Comparison of ENCODE assay signal across 19 cellular contexts in the genomic region with DNA sequence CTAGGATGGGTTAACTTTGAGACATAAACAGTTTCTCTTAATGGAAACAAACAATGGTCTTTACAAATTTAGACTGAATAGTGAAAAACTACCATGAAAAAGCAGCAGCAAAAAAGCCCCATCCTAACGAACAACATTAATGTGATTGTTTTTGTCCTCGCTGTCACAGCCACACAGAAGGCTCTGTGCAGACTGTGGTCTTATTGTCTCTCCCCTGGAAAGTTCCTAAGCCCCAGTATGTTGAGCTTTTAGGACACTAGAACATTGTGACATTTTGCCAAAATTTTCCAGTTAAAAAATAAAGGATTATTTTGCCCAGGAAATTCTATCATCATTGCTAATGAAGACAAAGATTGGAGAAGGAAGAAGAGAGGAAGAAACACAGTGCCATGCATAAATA. TPM values are rescaled to one million over a fixed set of nuclear protein-coding genes. Genes with fewer than 3 reads are reported as not detected.
A peak's percentile ranks its signal among the peaks of the same experiment; 100 is the strongest.
DNase-seq lines count a peak whose midpoint lies in the region; ATAC-seq and TF ChIP-seq lines count a peak whose summit lies in the region.
"Had no signal": no experiment of that assay in that cellular context is flagged by ENCODE, and none has a peak within 500 bp of the region (broad histone marks: within the 10 kb centered on the region; RNA-seq: fewer than 3 reads in every experiment).

No MANE protein-coding gene starts in this region.

- H3K79me2 ChIP-seq in SK-N-SH (ENCODE audit: insufficient read depth) = no peaks in the 10 kb centered on the region

- H3K36me3 ChIP-seq in SK-N-SH (replicated peaks in 1 of 2; ENCODE audit: control insufficient read depth in 1 of 2, insufficient read depth in 2 of 2, low read length in 1 of 2) (no peaks in the 10 kb centered on the region), tibial nerve (no peaks in the 10 kb centered on the region), A673 (ENCODE audit: insufficient read depth, low read length, poor library complexity, severe bottlenecking) (no peaks in the 10 kb centered on the region)
- H3K36me3 ChIP-seq: BLaER1 had no signal

- TF ChIP-seq EP300 in SK-N-SH (IDR thresholded peaks at IDR 0.05; ENCODE audit: borderline replicate concordance in 1 of 2, low read depth in 1 of 2, low read length in 1 of 2) (no peak), tibial nerve (IDR thresholded peaks at IDR 0.05) (no peak)

- no peaks in the 10 kb centered on the region for H4K20me1 ChIP-seq in SK-N-SH (ENCODE audit: insufficient read depth)
- H4K20me1 ChIP-seq: BLaER1 had no signal

- peaks cover 58 to 83% of the 10 kb centered on the region in 2 donors for H3K27me3 Mint-ChIP-seq in effector memory CD8-positive, alpha-beta T cell

- H3K27ac ChIP-seq in SK-N-SH (ENCODE audit: low read depth in 2 of 2, low read length in 1 of 2) (no peak overlapping the region), tibial nerve (peak overlapping the region; percentile 32 to 59 (median 44)), A673 (ENCODE audit: low read depth, low read length, poor library complexity, severe bottlenecking) (no peak overlapping the region)
- H3K27ac ChIP-seq: BLaER1, GM23248, HL-60 had no signal

- H3K9me3 ChIP-seq in SK-N-SH = no peaks in the 10 kb centered on the region
- no peaks in the 10 kb centered on the region for H3K9me3 ChIP-seq in tibial nerve
- no peaks in the 10 kb centered on the region for H3K9me3 ChIP-seq in A673 (ENCODE audit: low read depth, low read length, poor library complexity, severe bottlenecking)
- H3K9me3 ChIP-seq: BLaER1 had no signal

- no peak for TF ChIP-seq POLR2A in tibial nerve (IDR thresholded peaks at IDR 0.05)

- no peak overlapping the region for H3K4me2 ChIP-seq in SK-N-SH
- H3K4me2 ChIP-seq: BLaER1 had no signal

- no peaks in the 10 kb centered on the region for H3F3A ChIP-seq in SK-N-SH (replicated peaks; ENCODE audit: insufficient read depth)

- POLR2A ChIA-PET in SK-N-SH (lab: Yijun Ruan, JAX) (no interaction called here), A673 (lab: Charles Lee; ENCODE audit: low non-redundant PET) (no interaction called here)

- H3K4me1 Mint-ChIP-seq in effector memory CD8-positive, alpha-beta T cell (ENCODE audit: low read depth in 2 of 2) = no peaks in the 10 kb centered on the region
- H3K4me1 Mint-ChIP-seq: CD8-positive, alpha-beta memory T cell had no signal

- no peaks in the 10 kb centered on the region for H3K36me3 Mint-ChIP-seq in effector memory CD8-positive, alpha-beta T cell (ENCODE audit: insufficient read depth)

- intact Hi-C loops in head of caudate nucleus (cut with DNase I) (no loop called here), A673 (cut with micrococcal nuclease; ENCODE audit: unreplicated experiment) (no loop called here)

- no TSS peak for BruUV-seq in A673 (replicated peaks; lab: Mats Ljungman, UMichigan)

- WGBS in SK-N-SH (ENCODE audit: low lambda C conversion rate) = 60% methylated on average over 2 of the region's 2 CpGs
- WGBS in tibial nerve, 2 donors = 41 to 46% methylated on average over 2 of the region's 2 CpGs

- TF ChIP-seq CTCF in SK-N-SH (IDR thresholded peaks at IDR 0.05) (no peak), tibial nerve (IDR thresholded peaks at IDR 0.05) (no peak), GM13977 (IDR thresholded peaks at IDR 0.05; ENCODE audit: extremely low read depth, insufficient read depth, missing control alignments) (no peak), A673 (conservative IDR thresholded peaks at IDR 0.05; ENCODE audit: low read depth, low read length) (no peak)

- H3K27me3 ChIP-seq in SK-N-SH (ENCODE audit: insufficient read depth) = no peaks in the 10 kb centered on the region
- H3K27me3 ChIP-seq in tibial nerve = peaks cover 0 to 13% of the 10 kb centered on the region in 2 donors
- peaks cover 4% of the 10 kb centered on the region for H3K27me3 ChIP-seq in A673 (replicated peaks; ENCODE audit: insufficient read depth, low read depth, low read length, poor library complexity)
- H3K27me3 ChIP-seq: BLaER1 had no signal

- H3K4me3 Mint-ChIP-seq in effector memory CD8-positive, alpha-beta T cell = no peak overlapping the region
- H3K4me3 Mint-ChIP-seq: CD8-positive, alpha-beta memory T cell had no signal

- no peak overlapping the region for H3K27ac Mint-ChIP-seq in effector memory CD8-positive, alpha-beta T cell
- H3K27ac Mint-ChIP-seq: CD8-positive, alpha-beta memory T cell had no signal

- TF ChIP-seq RAD21 in SK-N-SH (IDR thresholded peaks at IDR 0.05; ENCODE audit: low read length) = no peak

- no peaks in the 10 kb centered on the region for H3K9me3 Mint-ChIP-seq in effector memory CD8-positive, alpha-beta T cell
- H3K9me3 Mint-ChIP-seq: CD8-positive, alpha-beta memory T cell had no signal

- in situ Hi-C loops in GM13977 (cut with MboI; ENCODE audit: low pct_unique_long_range_greater_than_20kb, low sequenced_read_pairs, unreplicated experiment) = no loop called here

- CTCF ChIA-PET in SK-N-SH (lab: Yijun Ruan, JAX) (interaction anchor here (1.0 to 2.3 kb wide), 2 partner anchors 15 to 20 kb away, joined by 3 to 18 read pairs; no protein-coding TSS in a partner anchor), A673 (lab: Charles Lee) (interaction anchor here (0.5 kb wide), 1 partner anchor 20 kb away, joined by 4 read pairs; no protein-coding TSS in a partner anchor)

- H3K4me3 ChIP-seq in SK-N-SH (ENCODE audit: low read depth in 2 of 2, low read length in 1 of 2) = no peak overlapping the region
- no peak overlapping the region for H3K4me3 ChIP-seq in tibial nerve
- H3K4me3 ChIP-seq in A673 (ENCODE audit: low read depth, low read length, poor library complexity, severe bottlenecking) = no peak overlapping the region
- H3K4me3 ChIP-seq: BLaER1, GM23248 had no signal

- H2AFZ ChIP-seq in SK-N-SH (ENCODE audit: low read depth) = 0 out of 2 replicates have a peak overlapping the region, but pooled peaks have one; percentile 58
- H2AFZ ChIP-seq: GM23248 had no signal

- H3K4me1 ChIP-seq in SK-N-SH (ENCODE audit: control insufficient read depth in 1 of 2, insufficient read depth in 2 of 2, low read depth in 1 of 2, low read length in 1 of 2) = peaks cover 0 to 5% of the 10 kb centered on the region in 2 experiments; a peak in 1 of 4 replicates
- H3K4me1 ChIP-seq in tibial nerve = peaks cover 0 to 4% (median 0%) of the 10 kb centered on the region in 4 donors
- no peaks in the 10 kb centered on the region for H3K4me1 ChIP-seq in A673 (ENCODE audit: insufficient read depth, low read length, poor library complexity, severe bottlenecking)

- no peaks in the 10 kb centered on the region for H3K9me2 ChIP-seq in SK-N-SH

- no peak for DNase-seq in SK-N-SH
- DNase-seq in head of caudate nucleus = peak in 26 of 42 donors; percentile 35 to 86 (median 62)
- peak; percentile 62 for DNase-seq in middle frontal gyrus (ENCODE audit: extremely low spot score, low spot score)
- no peak for DNase-seq in tibial nerve (ENCODE audit: low spot score in 2 of 2)
- no peak for DNase-seq in effector memory CD8-positive, alpha-beta T cell
- DNase-seq in GM13977 (ENCODE audit: low spot score) = no peak
- DNase-seq in A673 (ENCODE audit: low spot score) = no peak
- DNase-seq: 8988T; CD8-positive, alpha-beta memory T cell; DMS79; GM23248; NCI-H1436; NCI-H2029 treated with DMSO at 0.1 percent for 48 hours; NCI-H774; SHP77 had no signal

- no peak for ATAC-seq in SK-N-SH treated with all-trans-retinoic acid at 6 μM for 48 hours
- no peak for ATAC-seq in effector memory CD8-positive, alpha-beta T cell (replicated peaks)

- H3K9ac ChIP-seq in SK-N-SH = no peak overlapping the region
- H3K9ac ChIP-seq: BLaER1, GM23248 had no signal

TF ChIP-seq in SK-N-SH, 30 proteins besides CTCF, POLR2A, EP300 and RAD21 (continues in another document):
- no peak for TF ChIP-seq EZH2phosphoT487 (IDR thresholded peaks at IDR 0.05; ENCODE audit: borderline replicate concordance, low read depth)
- TF ChIP-seq CHD2 (IDR thresholded peaks at IDR 0.05; ENCODE audit: low read length, partially characterized antibody) = no peak
- TF ChIP-seq YY1 (IDR thresholded peaks at IDR 0.05; ENCODE audit: low read depth) = no peak
- TF ChIP-seq NRF1 (IDR thresholded peaks at IDR 0.05; ENCODE audit: low read depth, low read length) = no peak
- no peak for TF ChIP-seq MEF2A (IDR thresholded peaks at IDR 0.05; ENCODE audit: borderline replicate concordance, low read depth)
- no peak for TF ChIP-seq FOXM1 (IDR thresholded peaks at IDR 0.05; ENCODE audit: low read depth)

TF ChIP-seq in SK-N-SH treated with all-trans-retinoic acid at 6 μM for 48 hours, 23 proteins besides CTCF, POLR2A, EP300 and RAD21 (continues in another document):
- TF ChIP-seq ZFP30 (CRISPR knock-in tag; IDR thresholded peaks at IDR 0.05) (no peak), ZNF565 (CRISPR knock-in tag; conservative IDR thresholded peaks at IDR 0.05; ENCODE audit: low read depth) (no peak), OSR1 (CRISPR knock-in tag; IDR thresholded peaks at IDR 0.05) (no peak)

RNA-seq across cellular contexts. Expression of a gene that starts 12.6 kb away (rescaled TPM):
- 0.23 and 0.30 TPM in 2 replicates for polyA plus RNA-seq in SK-N-SH (2012; rRNA removed)
- polyA plus RNA-seq in SK-N-SH (2012; cell fraction: cytosol; rRNA removed) = 0.22 and 0.25 TPM in 2 replicates
- polyA plus RNA-seq in SK-N-SH (2012; cell fraction: nucleus; rRNA removed) = 0.11 and 0.14 TPM in 2 replicates
- 1 to 10 TPM in 2 of 4 donors, under 1 TPM in 2; 0.44 to 2.9 (median 0.99) TPM for total RNA-seq in tibial nerve
- not detected in 2 replicates for total RNA-seq in A673 (2021)
- total RNA-seq: GM23248, NCI-H460 had no signal
- polyA plus RNA-seq: CD8-positive, alpha-beta memory T cell; GM23248 had no signal

RNA-seq across cellular contexts. Expression of a gene that starts 23.5 kb away (rescaled TPM):
- 54.9 and 57.6 TPM in 2 replicates for polyA plus RNA-seq in SK-N-SH (2012; rRNA removed)
- polyA plus RNA-seq in SK-N-SH (2012; cell fraction: cytosol; rRNA removed) = 39.8 and 45.4 TPM in 2 replicates
- 106 and 142 TPM in 2 replicates for polyA plus RNA-seq in SK-N-SH (2012; cell fraction: nucleus; rRNA removed)
- total RNA-seq in tibial nerve (10 to 100 TPM; 38.5 to 48.3 (median 44.2) TPM), A673 (2021) (26.4 and 33.0 TPM in 2 replicates)

RNA-seq across cellular contexts. Expression of a gene that starts 29.9 kb away (rescaled TPM):
- 3.8 and 4.8 TPM in 2 replicates for polyA plus RNA-seq in SK-N-SH (2012; rRNA removed)
- 1.5 and 2.9 TPM in 2 replicates for polyA plus RNA-seq in SK-N-SH (2012; cell fraction: cytosol; rRNA removed)
- 11.3 and 13.4 TPM in 2 replicates for polyA plus RNA-seq in SK-N-SH (2012; cell fraction: nucleus; rRNA removed)
- total RNA-seq in tibial nerve (10 to 100 TPM; 29.1 to 67.5 (median 38.5) TPM), A673 (2021) (0.28 and 0.54 TPM in 2 replicates)
- polyA plus RNA-seq: CD8-positive, alpha-beta memory T cell had no signal

RNA-seq across cellular contexts. Expression of a gene that starts 53.3 kb away (rescaled TPM):
- 0.05 and 0.34 TPM in 2 replicates for polyA plus RNA-seq in SK-N-SH (2012; rRNA removed)
- polyA plus RNA-seq in SK-N-SH (2012; cell fraction: cytosol; rRNA removed) = 0.06 and 0.16 TPM in 2 replicates
- polyA plus RNA-seq in SK-N-SH (2012; cell fraction: nucleus; rRNA removed) = 0.41 and 0.56 TPM in 2 replicates
- total RNA-seq in tibial nerve (not detected), A673 (2021) (0.11 TPM in 1 of 2 replicates, not detected in the other)
- total RNA-seq: GM23248, NCI-H460 had no signal

Comparison
In these comparisons a context has a peak if more than half of its experiments do, and no peak if none do; other contexts are left out.
1. DNase-seq: peak in head of caudate nucleus (26 of 42) and middle frontal gyrus (single experiment); none in SK-N-SH (single experiment), tibial nerve (0 of 2), effector memory CD8-positive, alpha-beta T cell (0 of 3), GM13977 (single experiment) and A673 (single experiment).
2. H3K27ac ChIP-seq: peak in tibial nerve (4 of 4); none in SK-N-SH (0 of 2) and A673 (single experiment).
3. RNA of a gene that starts 29.9 kb away (total RNA-seq): 29.1 to 67.5 TPM in tibial nerve; 0.28 to 0.54 TPM in A673; every median in the first group is over 10 times any median in the second.